8 cellular contexts compared by ENCODE assay signal in genomic region chr22:49979587-49980264, GRCh38. TPM values are rescaled to one million over a fixed set of nuclear protein-coding genes. Genes with fewer than 3 reads are reported as not detected.
DNase-seq lines count a peak whose midpoint lies in the region; ATAC-seq, FAIRE-seq and TF ChIP-seq lines count a peak whose summit lies in the region.

No MANE protein-coding gene starts in this region.

- 42% methylated on average over 7 of the region's 7 CpGs for WGBS in HepG2 (ENCODE audit: low lambda C conversion rate)

- H2AFZ ChIP-seq in HepG2 (ENCODE audit: low read length), result no peak overlapping the region

- FAIRE-seq in HepG2 (lab: Jason Lieb, UNC) (peak; percentile 68), HTR-8/SVneo (lab: Jason Lieb, UNC) (no peak)

- peak overlapping the region; percentile 83 for H3K27ac Mint-ChIP-seq in activated naive CD8-positive, alpha-beta T cell

- no peak overlapping the region for H3K4me3 ChIP-seq in HepG2 (replicated peaks in 1 of 3; ENCODE audit: insufficient read depth in 1 of 3, low read depth in 2 of 3, low read length in 3 of 3)

- intact Hi-C loops in HepG2 (cut with micrococcal nuclease; ENCODE audit: unreplicated experiment), result no loop called here

- DNase-seq in SIG-M5 treated with dmso at 0.1 percent for 504 hours (lab: John Stamatoyannopoulos, UW; ENCODE audit: unreplicated experiment) (peak; percentile 81), SIG-M5 (lab: John Stamatoyannopoulos, UW) (no peak), NAMALWA (ENCODE audit: low spot score) (peak; percentile 74), HepG2 (ENCODE audit: low spot score) (peak; percentile 62), NCI-H446 (lab: John Stamatoyannopoulos, UW) (no peak), HTR-8/SVneo (ENCODE audit: insufficient read length, low spot score) (no peak)

- POLR2A ChIA-PET in HepG2 (lab: Yijun Ruan, JAX), result interaction anchor here (0.9 kb wide), 2 partner anchors 12 to 21 kb away, joined by 3 read pairs; no protein-coding TSS in a partner anchor

- peak overlapping the region; percentile 46 for H3K4me3 Mint-ChIP-seq in activated naive CD8-positive, alpha-beta T cell

- H3K27me3 ChIP-seq in HepG2 (ENCODE audit: control insufficient read depth in 1 of 2, insufficient read depth in 2 of 2, low read length in 2 of 2), result no peaks in the 10 kb centered on the region

- no peaks in the 10 kb centered on the region for H4K20me1 ChIP-seq in HepG2 (ENCODE audit: insufficient read depth, low read length)

- peaks cover 7% of the 10 kb centered on the region for H3K4me1 ChIP-seq in HepG2 (ENCODE audit: insufficient read depth, low read length)

- H3K9me3 Mint-ChIP-seq in activated naive CD8-positive, alpha-beta T cell (ENCODE audit: low read depth), result peaks cover 9% of the 10 kb centered on the region

- TF ChIP-seq POLR2A in HepG2 (IDR thresholded peaks at IDR 0.05; ENCODE audit: insufficient read depth in 1 of 2, low read depth in 2 of 2, low read length in 2 of 2), result no peak

- H3K9ac ChIP-seq in HepG2 (ENCODE audit: insufficient read depth, low read depth, low read length), result no peak overlapping the region

- TF ChIP-seq EP300 in HepG2 (IDR thresholded peaks at IDR 0.05; ENCODE audit: low read depth in 2 of 2, low read length in 2 of 2), result no peak
- no peak for TF ChIP-seq EP300 in HepG2 (CRISPR knock-in tag; IDR thresholded peaks at IDR 0.05; ENCODE audit: borderline replicate concordance)

- peak; percentile 72 for TF ChIP-seq CTCF in HepG2 (CRISPR knock-in tag; IDR thresholded peaks at IDR 0.05)

- no peaks in the 10 kb centered on the region for H3K9me3 ChIP-seq in HepG2 (ENCODE audit: low read length)

- no peaks in the 10 kb centered on the region for H3K79me2 ChIP-seq in HepG2 (ENCODE audit: insufficient read depth, low read length)

- TF ChIP-seq RAD21 in HepG2 (CRISPR knock-in tag; IDR thresholded peaks at IDR 0.05), result no peak

- H3K36me3 Mint-ChIP-seq in activated naive CD8-positive, alpha-beta T cell, result peaks cover 16% of the 10 kb centered on the region

- no peak overlapping the region for H3K4me2 ChIP-seq in HepG2 (ENCODE audit: low read depth, low read length)

- CTCF ChIA-PET in HepG2 (lab: Yijun Ruan, JAX; ENCODE audit: low intra/inter-chr PET ratio, low total read pairs), result interaction anchor here (0.8 to 1.3 kb wide), 2 partner anchors 49 to 50 kb away, joined by 3 to 6 read pairs; no protein-coding TSS in a partner anchor

- H3K27ac ChIP-seq in HepG2 (ENCODE audit: extremely low read length, insufficient read depth, low read length), result no peak overlapping the region

- no TSS peak for BruUV-seq in HepG2 (replicated peaks; lab: Mats Ljungman, UMichigan)

- no peaks in the 10 kb centered on the region for H3K36me3 ChIP-seq in HepG2 (replicated peaks in 1 of 2; ENCODE audit: control insufficient read depth in 1 of 2, insufficient read depth in 2 of 2, low read length in 2 of 2)

- H3K4me1 Mint-ChIP-seq in activated naive CD8-positive, alpha-beta T cell (ENCODE audit: low read depth), result peaks cover 45% of the 10 kb centered on the region

- in situ Hi-C loops in HepG2 (cut with HindIII; ENCODE audit: extremely low pct_ligation_motif_present, low pct_unique_long_range_greater_than_20kb), result no loop called here

- peak; percentile 75 for ATAC-seq in HepG2
- no peak for ATAC-seq in HG03045 (IDR thresholded peaks at IDR 0.05; ENCODE audit: unreplicated experiment)

- no peaks in the 10 kb centered on the region for H3K27me3 Mint-ChIP-seq in activated naive CD8-positive, alpha-beta T cell

TF ChIP-seq in HepG2, 621 proteins besides CTCF, POLR2A, EP300 and RAD21 (continues in another document):
- TF ChIP-seq TEAD3 (CRISPR knock-in tag; optimal IDR thresholded peaks at IDR 0.05; ENCODE audit: borderline replicate concordance) (no peak), ELF4 (CRISPR knock-in tag; IDR thresholded peaks at IDR 0.05; ENCODE audit: borderline replicate concordance) (no peak), ZNF747 (CRISPR knock-in tag; IDR thresholded peaks at IDR 0.05; ENCODE audit: borderline replicate concordance) (no peak), NR2C2 (CRISPR knock-in tag; IDR thresholded peaks at IDR 0.05; ENCODE audit: borderline replicate concordance) (no peak), ZFYVE20 (CRISPR knock-in tag; IDR thresholded peaks at IDR 0.05; ENCODE audit: borderline replicate concordance, low read depth) (no peak), ZBTB21 (CRISPR knock-in tag; IDR thresholded peaks at IDR 0.05) (no peak), SMC3 (IDR thresholded peaks at IDR 0.05; ENCODE audit: low read length) (peak; percentile 45; the same call in 1 of the 2 replicates), ZMYM4 (CRISPR knock-in tag; IDR thresholded peaks at IDR 0.05) (no peak)

RNA-seq across cellular contexts. Expression of gene PIM3, which starts 19.2 kb away (rescaled TPM):
- total RNA-seq in HepG2 (2016; rRNA removed; fragmentation: Illumina TruSeq; extraction: Trizol), result 18.2 and 31.2 TPM in 2 replicates
- total RNA-seq in HepG2 (2016; cell fraction: cytosol; rRNA removed; fragmentation: Illumina TruSeq; extraction: Trizol; ENCODE audit: low read depth), result 12.4 and 12.6 TPM in 2 replicates
- total RNA-seq in HepG2 (2016; cell fraction: insoluble cytoplasmic fraction; rRNA removed; fragmentation: Illumina TruSeq; extraction: Trizol), result 17.3 and 32.7 TPM in 2 replicates
- 27.1 and 31.2 TPM in 2 replicates for total RNA-seq in HepG2 (2016; cell fraction: membrane; rRNA removed; fragmentation: Illumina TruSeq; extraction: Trizol)
- 24.6 and 30.5 TPM in 2 replicates for total RNA-seq in HepG2 (2016; cell fraction: nucleus; rRNA removed; fragmentation: Illumina TruSeq; extraction: Trizol)
- polyA plus RNA-seq in HepG2 (2011; rRNA removed), result 21.6 and 24.1 TPM in 2 replicates
- polyA plus RNA-seq in HepG2 (2011; cell fraction: cytosol; rRNA removed), result 21.4 and 47.8 TPM in 2 replicates
- polyA plus RNA-seq in HepG2 (2011; cell fraction: nucleus; rRNA removed), result 121 and 136 TPM in 2 replicates
- 22.6 and 36.4 TPM in 2 replicates for polyA plus RNA-seq in HepG2 (2012)
- polyA plus RNA-seq in HepG2 (2016; cell fraction: cytosol; fragmentation: Illumina TruSeq; extraction: Trizol; ENCODE audit: low read depth), result 7.3 and 9.3 TPM in 2 replicates
- 21.4 and 25.4 TPM in 2 replicates for polyA plus RNA-seq in HepG2 (2016; cell fraction: insoluble cytoplasmic fraction; fragmentation: Illumina TruSeq; extraction: Trizol; ENCODE audit: low read depth)
- polyA plus RNA-seq in HepG2 (2016; cell fraction: membrane; fragmentation: Illumina TruSeq; extraction: Trizol; ENCODE audit: low read depth), result 17.2 and 17.8 TPM in 2 replicates
- 62.7 and 63.0 TPM in 2 replicates for polyA plus RNA-seq in HepG2 (2016; cell fraction: nucleus; fragmentation: Illumina TruSeq; extraction: Trizol; ENCODE audit: insufficient read depth, low read depth)
- 8.8 and 50.3 TPM in 2 replicates for polyA minus RNA-seq in HepG2 (2011; rRNA and poly(A)+ RNA removed; ENCODE audit: low replicate concordance)
- polyA minus RNA-seq in HepG2 (2011; cell fraction: cytosol; rRNA and poly(A)+ RNA removed), result 23.0 and 37.5 TPM in 2 replicates
- 17.0 and 22.8 TPM in 2 replicates for polyA minus RNA-seq in HepG2 (2011; cell fraction: nucleus; rRNA and poly(A)+ RNA removed)

RNA-seq across cellular contexts. Expression of gene IL17REL, which starts 32.8 kb away (rescaled TPM):
- not detected in 2 replicates for total RNA-seq in HepG2 (2016; rRNA removed; fragmentation: Illumina TruSeq; extraction: Trizol)
- not detected in 2 replicates for total RNA-seq in HepG2 (2016; cell fraction: cytosol; rRNA removed; fragmentation: Illumina TruSeq; extraction: Trizol; ENCODE audit: low read depth)
- total RNA-seq in HepG2 (2016; cell fraction: insoluble cytoplasmic fraction; rRNA removed; fragmentation: Illumina TruSeq; extraction: Trizol), result not detected in 2 replicates
- not detected in 2 replicates for total RNA-seq in HepG2 (2016; cell fraction: membrane; rRNA removed; fragmentation: Illumina TruSeq; extraction: Trizol)
- total RNA-seq in HepG2 (2016; cell fraction: nucleus; rRNA removed; fragmentation: Illumina TruSeq; extraction: Trizol), result not detected in 2 replicates
- polyA plus RNA-seq in HepG2 (2011; rRNA removed), result not detected in 2 replicates
- not detected in 2 replicates for polyA plus RNA-seq in HepG2 (2011; cell fraction: cytosol; rRNA removed)
- polyA plus RNA-seq in HepG2 (2011; cell fraction: nucleus; rRNA removed), result not detected in 2 replicates
- not detected in 2 replicates for polyA plus RNA-seq in HepG2 (2012)
- polyA plus RNA-seq in HepG2 (2016; cell fraction: cytosol; fragmentation: Illumina TruSeq; extraction: Trizol; ENCODE audit: low read depth), result not detected in 2 replicates
- not detected in 2 replicates for polyA plus RNA-seq in HepG2 (2016; cell fraction: insoluble cytoplasmic fraction; fragmentation: Illumina TruSeq; extraction: Trizol; ENCODE audit: low read depth)
- polyA plus RNA-seq in HepG2 (2016; cell fraction: membrane; fragmentation: Illumina TruSeq; extraction: Trizol; ENCODE audit: low read depth), result not detected in 2 replicates
- not detected in 2 replicates for polyA plus RNA-seq in HepG2 (2016; cell fraction: nucleus; fragmentation: Illumina TruSeq; extraction: Trizol; ENCODE audit: insufficient read depth, low read depth)
- 0.07 TPM in 1 of 2 replicates, not detected in the other for polyA minus RNA-seq in HepG2 (2011; rRNA and poly(A)+ RNA removed; ENCODE audit: low replicate concordance)
- polyA minus RNA-seq in HepG2 (2011; cell fraction: cytosol; rRNA and poly(A)+ RNA removed), result not detected in 2 replicates
- not detected in 2 replicates for polyA minus RNA-seq in HepG2 (2011; cell fraction: nucleus; rRNA and poly(A)+ RNA removed)

Comparison
In these comparisons a context has a peak if more than half of its experiments do, and no peak if none do; other contexts are left out.
1. DNase-seq: peak in SIG-M5 treated with dmso at 0.1 percent for 504 hours (single experiment), NAMALWA (single experiment) and HepG2 (single experiment); none in SIG-M5 (single experiment), NCI-H446 (0 of 2) and HTR-8/SVneo (single experiment).